8 cellular contexts compared by ENCODE assay signal in genomic region chr1:29793101-29793546, GRCh38.
DNase-seq lines count a peak whose midpoint lies in the region; ATAC-seq and TF ChIP-seq lines count a peak whose summit lies in the region.

No MANE protein-coding gene starts in this region.

- peaks cover 0 to 11% (median 5%) of the 10 kb centered on the region in 3 donors for H3K9me3 Mint-ChIP-seq in T-cell

- H3K9me3 ChIP-seq in iPS DF 6.9 (ENCODE audit: control insufficient read depth, insufficient read depth, low read length) (no peaks in the 10 kb centered on the region; the same call in 1 of the 2 replicates), smooth muscle cell (replicated peaks; ENCODE audit: low read depth) (no peaks in the 10 kb centered on the region)

- TF ChIP-seq CTCF in brain microvascular endothelial cell (IDR thresholded peaks at IDR 0.05; ENCODE audit: low read depth, low read length, missing control alignments) (peak; percentile 95), smooth muscle cell (IDR thresholded peaks at IDR 0.05; ENCODE audit: borderline replicate concordance, insufficient read depth, poor library complexity, severe bottlenecking) (peak; percentile 83)

- POLR2A ChIA-PET in T-cell (lab: Charles Lee): no interaction called here

- H3K79me2 ChIP-seq in smooth muscle cell (ENCODE audit: low read depth): no peaks in the 10 kb centered on the region

- peak; percentile 44 to 57 for DNase-seq in activated CD4-positive, alpha-beta T cell treated with anti-CD3 and anti-CD28 coated beads for 24 hours (ENCODE audit: low read depth in 2 of 2)
- DNase-seq in activated CD4-positive, alpha-beta T cell treated with anti-CD3 and anti-CD28 coated beads for 1 hour: no peak
- DNase-seq in NCI-H1930 (lab: John Stamatoyannopoulos, UW) (peak; percentile 45 to 82), T-cell (peak in 25 of 34 experiments; percentile 7 to 41 (median 26)), brain microvascular endothelial cell (peak; percentile 75), iPS DF 6.9 (ENCODE audit: low read depth, low spot score) (peak; percentile 77), smooth muscle cell (lab: John Stamatoyannopoulos, UW; ENCODE audit: unreplicated experiment) (peak; percentile 68)

- H3K4me1 ChIP-seq in iPS DF 6.9 (ENCODE audit: control insufficient read depth, insufficient read depth, low read length): no peaks in the 10 kb centered on the region
- H3K4me1 ChIP-seq in smooth muscle cell (ENCODE audit: low read depth): no peaks in the 10 kb centered on the region

- H3F3A ChIP-seq in smooth muscle cell (ENCODE audit: low read depth): no peaks in the 10 kb centered on the region

- H3K27me3 ChIP-seq in brain microvascular endothelial cell (replicated peaks) (no peaks in the 10 kb centered on the region), iPS DF 6.9 (ENCODE audit: control insufficient read depth, insufficient read depth, low read length) (no peaks in the 10 kb centered on the region), smooth muscle cell (ENCODE audit: low read depth) (peaks cover 9% of the 10 kb centered on the region)

- no peak overlapping the region for H3K4me2 ChIP-seq in smooth muscle cell

- H3K4me1 Mint-ChIP-seq in T-cell: no peaks in the 10 kb centered on the region

- H4K20me1 ChIP-seq in smooth muscle cell (ENCODE audit: low read depth): no peaks in the 10 kb centered on the region

- no peaks in the 10 kb centered on the region for H3K36me3 ChIP-seq in brain microvascular endothelial cell (replicated peaks)
- no peaks in the 10 kb centered on the region for H3K36me3 ChIP-seq in iPS DF 6.9 (ENCODE audit: control insufficient read depth, insufficient read depth, low read length)
- H3K36me3 ChIP-seq in smooth muscle cell (ENCODE audit: low read depth): no peaks in the 10 kb centered on the region

- no CpG with 5 or more reads among the region's 8 CpGs for WGBS in iPS DF 6.9 (ENCODE audit: insufficient coverage, insufficient read length)
- WGBS in smooth muscle cell (ENCODE audit: low lambda C conversion rate): 16% methylated on average over 7 of the region's 8 CpGs

- H3K4me3 Mint-ChIP-seq in T-cell: no peak overlapping the region

- no peak for ATAC-seq in T-cell (replicated peaks in 1 of 4)
- no peak for ATAC-seq in HG02642 (IDR thresholded peaks at IDR 0.05; ENCODE audit: poor library complexity, unreplicated experiment)

- in situ Hi-C loops in brain microvascular endothelial cell (cut with HindIII; ENCODE audit: low pct_ligation_motif_present, low sequenced_read_pairs): no loop called here

- CTCF ChIA-PET in T-cell (lab: Charles Lee): interaction anchor here in 1 of 2 donors (1.0 kb wide), 1 partner anchor 587 kb away, joined by 5 read pairs; no protein-coding TSS in a partner anchor

- H3K27me3 Mint-ChIP-seq in T-cell: peaks cover 0 to 7% of the 10 kb centered on the region in 2 donors

- H3K9ac ChIP-seq in smooth muscle cell (ENCODE audit: low read depth): no peak overlapping the region

- H2AFZ ChIP-seq in smooth muscle cell (ENCODE audit: low read depth): no peak overlapping the region

- no peaks in the 10 kb centered on the region for H3K36me3 Mint-ChIP-seq in T-cell

- H3K27ac ChIP-seq in brain microvascular endothelial cell (no peak overlapping the region), iPS DF 6.9 (ENCODE audit: low read length) (no peak overlapping the region), smooth muscle cell (ENCODE audit: low read depth) (no peak overlapping the region)

- H3K27ac Mint-ChIP-seq in T-cell: no peak overlapping the region

- no peak overlapping the region for H3K4me3 ChIP-seq in brain microvascular endothelial cell (ENCODE audit: low read depth, low read length)
- no peak overlapping the region for H3K4me3 ChIP-seq in iPS DF 6.9 (ENCODE audit: low read length)
- no peak overlapping the region for H3K4me3 ChIP-seq in smooth muscle cell
